17 cellular contexts compared by ENCODE assay signal in the genomic region with DNA sequence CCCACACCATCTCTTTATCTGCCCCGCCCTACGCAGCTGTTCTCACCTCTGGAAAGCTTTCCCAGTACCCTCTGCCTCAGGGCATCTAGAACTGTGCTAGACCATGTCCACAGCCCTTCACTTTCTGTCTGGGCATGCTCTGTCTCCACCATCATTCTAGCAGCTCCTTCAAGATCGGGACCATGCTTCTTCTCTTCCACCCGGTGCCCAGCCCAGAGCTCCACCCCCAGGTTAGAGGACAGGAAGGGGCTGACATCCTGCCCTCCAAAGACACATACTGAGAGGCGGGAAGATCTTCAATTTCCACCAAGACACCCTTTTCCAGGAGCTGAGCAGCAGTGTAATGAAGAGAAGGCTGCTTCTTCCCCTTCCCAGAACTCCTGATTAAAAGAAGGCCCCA. TPM values are rescaled to one million over a fixed set of nuclear protein-coding genes. Genes with fewer than 3 reads are reported as not detected.
DNase-seq lines count a peak whose midpoint lies in the region; ATAC-seq and TF ChIP-seq lines count a peak whose summit lies in the region.
"Had no signal": no experiment of that assay in that cellular context is flagged by ENCODE, and none has a peak within 500 bp of the region (broad histone marks: within the 10 kb centered on the region; RNA-seq: fewer than 3 reads in every experiment).

No MANE protein-coding gene starts in this region.

- no peak overlapping the region for H3K27ac ChIP-seq in CD8-positive, alpha-beta T cell (ENCODE audit: low read depth, low read length)
- H3K27ac ChIP-seq: A549 had no signal

- no peak for DNase-seq in activated T-cell treated with anti-CD3 and anti-CD28 coated beads, Interleukin-2, amount 50 U/mL, for 4 hours
- DNase-seq in activated T-cell treated with anti-CD3 and anti-CD28 coated beads for 4 hours (no peak), T-helper 17 cell (no peak), nephron progenitor cell (no peak), inferior parietal cortex (ENCODE audit: extremely low spot score) (no peak), foreskin fibroblast (no peak)
- no peak for DNase-seq in CD8-positive, alpha-beta T cell
- DNase-seq: CD4-positive, alpha-beta memory T cell; DMS 273 treated with DMSO at 0.1 percent for 48 hours; KBM-7; NCI-H1092 treated with DMSO at 0.1 percent for 48 hours; NCI-H1694; NCI-H69; PC-3 had no signal

- no peak for TF ChIP-seq CTCF in CD8-positive, alpha-beta T cell (IDR thresholded peaks at IDR 0.05)
- TF ChIP-seq CTCF in nephron progenitor cell (IDR thresholded peaks at IDR 0.05) (no peak), foreskin fibroblast (IDR thresholded peaks at IDR 0.05; ENCODE audit: low read depth, low read length) (no peak)

- no peak overlapping the region for H3K4me3 ChIP-seq in CD8-positive, alpha-beta T cell (ENCODE audit: low read depth, low read length)
- H3K4me3 ChIP-seq in foreskin fibroblast (ENCODE audit: low read depth in 1 of 2, low read length in 2 of 2): no peak overlapping the region
- H3K4me3 ChIP-seq: A549 had no signal

- H3K36me3 Mint-ChIP-seq in activated T-cell treated with anti-CD3 and anti-CD28 coated beads, Interleukin-2, amount 50 U/mL, for 4 hours (ENCODE audit: insufficient read depth): no peaks in the 10 kb centered on the region
- H3K36me3 Mint-ChIP-seq in CD8-positive, alpha-beta T cell: no peaks in the 10 kb centered on the region
- H3K36me3 Mint-ChIP-seq in T-helper 17 cell (ENCODE audit: low read depth) (no peaks in the 10 kb centered on the region), nephron progenitor cell (ENCODE audit: low read depth) (peaks cover 44% of the 10 kb centered on the region)
- H3K36me3 Mint-ChIP-seq: CD4-positive, alpha-beta memory T cell had no signal

- H3K9me3 Mint-ChIP-seq in activated T-cell treated with anti-CD3 and anti-CD28 coated beads, Interleukin-2, amount 50 U/mL, for 4 hours: no peaks in the 10 kb centered on the region
- no peaks in the 10 kb centered on the region for H3K9me3 Mint-ChIP-seq in CD8-positive, alpha-beta T cell
- no peaks in the 10 kb centered on the region for H3K9me3 Mint-ChIP-seq in nephron progenitor cell
- H3K9me3 Mint-ChIP-seq: CD4-positive, alpha-beta memory T cell had no signal

- peaks cover 41% of the 10 kb centered on the region for H3K4me1 ChIP-seq in CD8-positive, alpha-beta T cell (ENCODE audit: insufficient read depth, low read length)
- H3K4me1 ChIP-seq: A549 had no signal

- no peak overlapping the region for H3K27ac Mint-ChIP-seq in CD8-positive, alpha-beta T cell
- H3K27ac Mint-ChIP-seq in T-helper 17 cell: peak overlapping the region; percentile 67
- H3K27ac Mint-ChIP-seq in nephron progenitor cell: peak overlapping the region; percentile 75

- CTCF ChIA-PET in CD8-positive, alpha-beta T cell (lab: Charles Lee): interaction anchor here (1.6 to 6.2 kb wide), 3 partner anchors 12 to 142 kb away, joined by 3 to 37 read pairs (median 11); no protein-coding TSS in a partner anchor

- intact Hi-C loops in CD8-positive, alpha-beta T cell (cut with DNase I, micrococcal nuclease): loop anchor here in 1 of 2 experiments (5.0 kb wide), 1 partner anchor 36 kb away; no protein-coding TSS in a partner anchor

- ATAC-seq in activated T-cell treated with anti-CD3 and anti-CD28 coated beads, Interleukin-2, amount 50 U/mL, for 4 hours: peak in 1 of 2 donors; percentile 28
- ATAC-seq in CD8-positive, alpha-beta T cell: no peak
- ATAC-seq in T-helper 17 cell (no peak), GM19351 (IDR thresholded peaks at IDR 0.05; ENCODE audit: unreplicated experiment) (no peak)
- ATAC-seq: PC-3 had no signal

- no peaks in the 10 kb centered on the region for H3K36me3 ChIP-seq in CD8-positive, alpha-beta T cell (ENCODE audit: insufficient read depth, low read length)

- H3K4me1 Mint-ChIP-seq in activated T-cell treated with anti-CD3 and anti-CD28 coated beads, Interleukin-2, amount 50 U/mL, for 4 hours (ENCODE audit: low read depth): peaks cover 34% of the 10 kb centered on the region
- H3K4me1 Mint-ChIP-seq in CD8-positive, alpha-beta T cell (ENCODE audit: low read depth): peaks cover 44% of the 10 kb centered on the region
- H3K4me1 Mint-ChIP-seq in T-helper 17 cell (peaks cover 30% of the 10 kb centered on the region), nephron progenitor cell (peaks cover 28% of the 10 kb centered on the region)

- H3K27me3 ChIP-seq in CD8-positive, alpha-beta T cell (ENCODE audit: insufficient read depth, low read length): no peaks in the 10 kb centered on the region

- H3K9me3 ChIP-seq in CD8-positive, alpha-beta T cell (ENCODE audit: low read length): no peaks in the 10 kb centered on the region
- H3K9me3 ChIP-seq in T-helper 17 cell (ENCODE audit: control insufficient read depth, low read length, poor library complexity, severe bottlenecking): no peaks in the 10 kb centered on the region
- H3K9me3 ChIP-seq: A549 had no signal

- H3K4me3 Mint-ChIP-seq in activated T-cell treated with anti-CD3 and anti-CD28 coated beads, Interleukin-2, amount 50 U/mL, for 4 hours: peak overlapping the region; percentile 8
- H3K4me3 Mint-ChIP-seq in CD8-positive, alpha-beta T cell: peak overlapping the region; percentile 26
- no peak overlapping the region for H3K4me3 Mint-ChIP-seq in T-helper 17 cell
- no peak overlapping the region for H3K4me3 Mint-ChIP-seq in nephron progenitor cell
- H3K4me3 Mint-ChIP-seq: CD4-positive, alpha-beta memory T cell had no signal

- POLR2A ChIA-PET in CD8-positive, alpha-beta T cell (lab: Charles Lee): interaction anchor here (1.3 to 1.5 kb wide), 2 partner anchors 24 to 27 kb away, joined by 6 to 7 read pairs; partner anchors contain the start of gene MEF2D

- H3K27me3 Mint-ChIP-seq in activated T-cell treated with anti-CD3 and anti-CD28 coated beads, Interleukin-2, amount 50 U/mL, for 4 hours (ENCODE audit: low read depth): no peaks in the 10 kb centered on the region
- H3K27me3 Mint-ChIP-seq in CD8-positive, alpha-beta T cell (ENCODE audit: low read depth): no peaks in the 10 kb centered on the region
- H3K27me3 Mint-ChIP-seq in T-helper 17 cell: peaks cover 5% of the 10 kb centered on the region
- H3K27me3 Mint-ChIP-seq in nephron progenitor cell (ENCODE audit: low read depth, poor library complexity): no peaks in the 10 kb centered on the region
- H3K27me3 Mint-ChIP-seq: CD4-positive, alpha-beta memory T cell had no signal

RNA-seq across cellular contexts. Expression of gene MEF2D, which starts 27.7 kb away (rescaled TPM):
- total RNA-seq in activated T-cell treated with anti-CD3 and anti-CD28 coated beads, Interleukin-2, amount 50 U/mL, for 4 hours: 10 to 100 TPM; 42.5 to 50.9 (median 46.3) TPM
- 100 to 1,000 TPM; 227 to 230 TPM for total RNA-seq in CD8-positive, alpha-beta T cell
- total RNA-seq in T-helper 17 cell: 100 to 1,000 TPM; 142 to 157 TPM

RNA-seq across cellular contexts. Expression of gene IQGAP3, which starts 44.1 kb away (rescaled TPM):
- total RNA-seq in activated T-cell treated with anti-CD3 and anti-CD28 coated beads, Interleukin-2, amount 50 U/mL, for 4 hours: under 1 TPM; 0.18 to 0.38 (median 0.37) TPM
- total RNA-seq in CD8-positive, alpha-beta T cell: under 1 TPM in 1 of 2 experiments, not detected in 1; 0.05 TPM
- total RNA-seq in T-helper 17 cell: not detected
- total RNA-seq: CD4-positive, alpha-beta memory T cell had no signal

RNA-seq across cellular contexts. Expression of gene TTC24, which starts 51.3 kb away (rescaled TPM):
- total RNA-seq in activated T-cell treated with anti-CD3 and anti-CD28 coated beads, Interleukin-2, amount 50 U/mL, for 4 hours: 10 to 100 TPM in 1 of 3 donors, 1 to 10 TPM in 2; 2.9 to 10.9 (median 5.4) TPM
- total RNA-seq in CD8-positive, alpha-beta T cell: 10 to 100 TPM; 21.3 to 21.5 TPM
- under 1 TPM in 1 of 2 donors, not detected in 1; 0.94 TPM for total RNA-seq in T-helper 17 cell
- total RNA-seq: MCF 10A, PC-3 had no signal

Comparison
In these comparisons a context has a peak if more than half of its experiments do, and no peak if none do; other contexts are left out.
1. H3K4me3 Mint-ChIP-seq: peak in activated T-cell treated with anti-CD3 and anti-CD28 coated beads, Interleukin-2, amount 50 U/mL, for 4 hours (single experiment) and CD8-positive, alpha-beta T cell (single experiment); none in T-helper 17 cell (single experiment) and nephron progenitor cell (single experiment).